ENCODE assay signal across 8 cellular contexts in the genomic region with DNA sequence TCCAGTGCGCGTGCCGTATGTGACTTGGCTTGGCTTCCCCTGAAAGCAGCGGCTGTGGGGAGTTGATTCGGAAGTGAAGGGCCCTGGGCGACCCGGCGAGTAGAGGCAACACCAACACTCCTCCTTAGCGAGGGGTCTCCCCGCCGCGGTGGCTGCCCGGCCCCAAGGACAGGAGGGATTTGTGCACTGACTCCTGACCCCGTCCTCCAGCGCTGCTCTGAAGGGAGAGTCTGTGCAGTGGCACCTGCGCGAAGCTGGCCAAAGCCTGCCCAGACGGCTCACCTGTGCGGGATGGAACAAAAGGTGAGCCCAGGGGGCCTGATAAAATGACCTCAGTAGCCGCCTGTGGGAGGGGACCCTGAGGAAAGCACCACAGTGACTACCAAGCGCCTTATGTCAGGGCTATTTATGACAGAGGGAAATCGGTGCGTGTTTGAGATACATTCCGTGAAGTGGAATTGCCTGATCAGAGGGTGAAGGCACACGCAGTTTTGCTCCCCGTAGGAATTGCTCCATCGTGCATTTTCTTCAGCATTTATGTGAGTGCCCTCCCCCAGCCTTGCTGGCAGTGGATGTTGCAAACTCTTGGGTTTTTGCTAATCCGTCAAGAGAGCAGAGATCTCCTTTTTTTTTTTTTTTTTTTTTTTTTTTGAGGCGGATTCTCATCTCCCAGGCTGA. TPM values are rescaled to one million over a fixed set of nuclear protein-coding genes. Genes with fewer than 3 reads are reported as not detected.
DNase-seq lines count a peak whose midpoint lies in the region; ATAC-seq and TF ChIP-seq lines count a peak whose summit lies in the region.
"Not testable (repeated sequence)": the region's sequence is repeated elsewhere in the genome, so short reads cannot be mapped to it uniquely, and the experiment has no call there.

No MANE protein-coding gene starts in this region.

- H3K27ac Mint-ChIP-seq in CD4-positive, CD25-positive, alpha-beta regulatory T cell = peak overlapping the region in 1 of 3 donors; percentile 51
- H3K27ac Mint-ChIP-seq in activated CD8-positive, alpha-beta memory T cell treated with anti-CD3 and anti-CD28 coated beads, Interleukin-2, amount 10 ng/mL, durations not matched to agents 7 days and 5 days = not testable (repeated sequence)

- H3K9me3 Mint-ChIP-seq in CD4-positive, CD25-positive, alpha-beta regulatory T cell; activated CD8-positive, alpha-beta memory T cell treated with anti-CD3 and anti-CD28 coated beads, Interleukin-2, amount 10 ng/mL, durations not matched to agents 7 days and 5 days (ENCODE audit: low read depth): not testable (repeated sequence)

- H3K4me2 ChIP-seq in smooth muscle cell = peak overlapping the region; percentile 79

- peak overlapping the region; percentile 57 for H3K4me3 ChIP-seq in CD4-positive, CD25-positive, alpha-beta regulatory T cell (ENCODE audit: low read depth, low read length)
- H3K4me3 ChIP-seq in epithelial cell of esophagus (ENCODE audit: low read length) (peak overlapping the region; percentile 51), lower lobe of right lung (peak overlapping the region; percentile 54), smooth muscle cell (peak overlapping the region; percentile 45)

- TF ChIP-seq CTCF in epithelial cell of esophagus (IDR thresholded peaks at IDR 0.05; ENCODE audit: insufficient read depth, low read depth, low read length, missing control alignments); lower lobe of right lung (IDR thresholded peaks at IDR 0.05); smooth muscle cell (IDR thresholded peaks at IDR 0.05; ENCODE audit: borderline replicate concordance, insufficient read depth, poor library complexity, severe bottlenecking): not testable (repeated sequence)

- peak in 2 of 3 donors; percentile 11 to 24 for DNase-seq in CD4-positive, CD25-positive, alpha-beta regulatory T cell
- DNase-seq in NCI-H774 (lab: John Stamatoyannopoulos, UW) (peak; percentile 2), epithelial cell of esophagus (ENCODE audit: low read depth) (peak; percentile 35)
- not testable (repeated sequence) for DNase-seq in activated CD8-positive, alpha-beta memory T cell treated with anti-CD3 and anti-CD28 coated beads, Interleukin-2, amount 10 ng/mL, durations not matched to agents 7 days and 5 days; lower lobe of right lung; smooth muscle cell (lab: John Stamatoyannopoulos, UW; ENCODE audit: unreplicated experiment)

- H3K4me1 ChIP-seq in CD4-positive, CD25-positive, alpha-beta regulatory T cell (ENCODE audit: control insufficient read depth, insufficient read depth, low read length, poor library complexity, severe bottlenecking); lower lobe of right lung; smooth muscle cell (ENCODE audit: low read depth): not testable (repeated sequence)

- not testable (repeated sequence) for H3K4me1 Mint-ChIP-seq in CD4-positive, CD25-positive, alpha-beta regulatory T cell; activated CD8-positive, alpha-beta memory T cell treated with anti-CD3 and anti-CD28 coated beads, Interleukin-2, amount 10 ng/mL, durations not matched to agents 7 days and 5 days

- H3K27me3 Mint-ChIP-seq in CD4-positive, CD25-positive, alpha-beta regulatory T cell; activated CD8-positive, alpha-beta memory T cell treated with anti-CD3 and anti-CD28 coated beads, Interleukin-2, amount 10 ng/mL, durations not matched to agents 7 days and 5 days: not testable (repeated sequence)

- H4K20me1 ChIP-seq in smooth muscle cell (ENCODE audit: low read depth) = not testable (repeated sequence)

- H3K9ac ChIP-seq in smooth muscle cell (ENCODE audit: low read depth) = not testable (repeated sequence)

- H3F3A ChIP-seq in smooth muscle cell (ENCODE audit: low read depth) = not testable (repeated sequence)

- CTCF ChIA-PET in activated CD8-positive, alpha-beta memory T cell treated with anti-CD3 and anti-CD28 coated beads, Interleukin-2, amount 10 ng/mL, durations not matched to agents 7 days and 5 days (lab: Charles Lee) = interaction anchor here (0.6 to 0.7 kb wide), 2 partner anchors 165 to 371 kb away, joined by 3 read pairs; no protein-coding TSS in a partner anchor

- not testable (repeated sequence) for H3K36me3 Mint-ChIP-seq in CD4-positive, CD25-positive, alpha-beta regulatory T cell; activated CD8-positive, alpha-beta memory T cell treated with anti-CD3 and anti-CD28 coated beads, Interleukin-2, amount 10 ng/mL, durations not matched to agents 7 days and 5 days

- peak; percentile 46 to 51 for ATAC-seq in CD4-positive, CD25-positive, alpha-beta regulatory T cell (ENCODE audit: low read depth in 2 of 2)
- ATAC-seq in GM19438 (IDR thresholded peaks at IDR 0.05; ENCODE audit: low read depth, unreplicated experiment) (peak; percentile 61), HG03064 (IDR thresholded peaks at IDR 0.05; ENCODE audit: low read depth, unreplicated experiment) (peak; percentile 64), lower lobe of right lung (peak; percentile 72 to 75)
- peak; percentile 71 for ATAC-seq in activated CD8-positive, alpha-beta memory T cell treated with anti-CD3 and anti-CD28 coated beads, Interleukin-2, amount 10 ng/mL, durations not matched to agents 7 days and 5 days

- not testable (repeated sequence) for H3K9me3 ChIP-seq in CD4-positive, CD25-positive, alpha-beta regulatory T cell (ENCODE audit: control insufficient read depth in 2 of 2, low read length in 2 of 2); lower lobe of right lung; smooth muscle cell (replicated peaks; ENCODE audit: low read depth)

- intact Hi-C loops in lower lobe of right lung (cut with DNase I) = not testable (repeated sequence)

- H2AFZ ChIP-seq in smooth muscle cell (ENCODE audit: low read depth) = peak overlapping the region; percentile 28

- H3K79me2 ChIP-seq in smooth muscle cell (ENCODE audit: low read depth) = not testable (repeated sequence)

- H3K27ac ChIP-seq in CD4-positive, CD25-positive, alpha-beta regulatory T cell (ENCODE audit: insufficient read depth, low read length, poor library complexity, severe bottlenecking); smooth muscle cell (ENCODE audit: low read depth): not testable (repeated sequence)
- H3K27ac ChIP-seq in lower lobe of right lung = peak overlapping the region; percentile 44

- H3K27me3 ChIP-seq in CD4-positive, CD25-positive, alpha-beta regulatory T cell (ENCODE audit: control insufficient read depth, insufficient read depth, low read length); lower lobe of right lung (ENCODE audit: low read depth); smooth muscle cell (ENCODE audit: low read depth): not testable (repeated sequence)

- WGBS in smooth muscle cell (ENCODE audit: low lambda C conversion rate) = 11% methylated on average over 11 of the region's 29 CpGs

- peak overlapping the region; percentile 16 to 80 (median 61) for H3K4me3 Mint-ChIP-seq in CD4-positive, CD25-positive, alpha-beta regulatory T cell
- peak overlapping the region; percentile 74 for H3K4me3 Mint-ChIP-seq in activated CD8-positive, alpha-beta memory T cell treated with anti-CD3 and anti-CD28 coated beads, Interleukin-2, amount 10 ng/mL, durations not matched to agents 7 days and 5 days

- not testable (repeated sequence) for H3K36me3 ChIP-seq in CD4-positive, CD25-positive, alpha-beta regulatory T cell (ENCODE audit: control insufficient read depth, insufficient read depth, low read length); lower lobe of right lung; smooth muscle cell (ENCODE audit: low read depth)

RNA-seq across cellular contexts. Expression of a gene that starts 22.5 kb away (rescaled TPM):
- total RNA-seq in CD4-positive, CD25-positive, alpha-beta regulatory T cell = not detected
- under 1 TPM in 1 of 4 donors, not detected in 3; 0.70 TPM for polyA plus RNA-seq in CD4-positive, CD25-positive, alpha-beta regulatory T cell
- under 1 TPM in 1 of 2 experiments, not detected in 1; 0.59 TPM for total RNA-seq in activated CD8-positive, alpha-beta memory T cell treated with anti-CD3 and anti-CD28 coated beads, Interleukin-2, amount 10 ng/mL, durations not matched to agents 7 days and 5 days
- total RNA-seq in lower lobe of right lung = not detected
- not detected in 2 replicates for total RNA-seq in smooth muscle cell
- polyA plus RNA-seq in smooth muscle cell = 0.54 TPM in 1 of 2 replicates, not detected in the other

RNA-seq across cellular contexts. Expression of a gene that starts 34.8 kb away (rescaled TPM):
- 2,049 TPM for total RNA-seq in CD4-positive, CD25-positive, alpha-beta regulatory T cell
- polyA plus RNA-seq in CD4-positive, CD25-positive, alpha-beta regulatory T cell = 100 to 1,000 TPM; 102 to 155 (median 130) TPM
- 1,000 to 10,000 TPM in 1 of 2 experiments, 100 to 1,000 TPM in 1; 811 to 1,007 TPM for total RNA-seq in activated CD8-positive, alpha-beta memory T cell treated with anti-CD3 and anti-CD28 coated beads, Interleukin-2, amount 10 ng/mL, durations not matched to agents 7 days and 5 days
- total RNA-seq in lower lobe of right lung (517 TPM), smooth muscle cell (384 and 421 TPM in 2 replicates)
- polyA plus RNA-seq in smooth muscle cell = 60.9 and 95.9 TPM in 2 replicates

RNA-seq across cellular contexts. Expression of a gene that starts 40.4 kb away (rescaled TPM):
- total RNA-seq in CD4-positive, CD25-positive, alpha-beta regulatory T cell = 180 TPM
- 100 to 1,000 TPM; 190 to 205 (median 199) TPM for polyA plus RNA-seq in CD4-positive, CD25-positive, alpha-beta regulatory T cell
- 100 to 1,000 TPM; 273 to 457 TPM for total RNA-seq in activated CD8-positive, alpha-beta memory T cell treated with anti-CD3 and anti-CD28 coated beads, Interleukin-2, amount 10 ng/mL, durations not matched to agents 7 days and 5 days
- 603 TPM for total RNA-seq in lower lobe of right lung
- total RNA-seq in smooth muscle cell = 513 and 566 TPM in 2 replicates
- 242 and 274 TPM in 2 replicates for polyA plus RNA-seq in smooth muscle cell
